3 cellular contexts compared by ENCODE assay signal in genomic region chr5:31097851-31098250, GRCh38.
"Had no signal": no experiment of that assay in that cellular context is flagged by ENCODE, and none has a peak within 500 bp of the region (broad histone marks: within the 10 kb centered on the region; RNA-seq: fewer than 3 reads in every experiment).

No MANE protein-coding gene starts in this region.

- H3K4me3 ChIP-seq: GM12878 had no signal

- DNase-seq: GDM1, GF-D8 had no signal
